ENCODE assay signal across 8 cellular contexts in genomic region chr15:77633134-77633912, GRCh38.
DNase-seq lines count a peak whose midpoint lies in the region; ATAC-seq and TF ChIP-seq lines count a peak whose summit lies in the region.

No MANE protein-coding gene starts in this region.

- peak; percentile 99 for TF ChIP-seq CTCF in choroid plexus epithelial cell (conservative IDR thresholded peaks at IDR 0.05; ENCODE audit: low read depth, low read length)

- peak; percentile 68 for DNase-seq in NCI-H2171 treated with DMSO at 0.1 percent for 48 hours (lab: John Stamatoyannopoulos, UW)
- peak; percentile 82 for DNase-seq in activated CD4-positive, CD25-positive, alpha-beta regulatory T cell treated with anti-CD3 and anti-CD28 coated beads, Interleukin-2, amount 50 U/mL, for 72 hours
- peak; percentile 85 for DNase-seq in choroid plexus epithelial cell (ENCODE audit: low read depth)
- DNase-seq in kidney tubule cell (ENCODE audit: low spot score), result peak; percentile 82
- peak; percentile 85 for DNase-seq in stimulated activated CD4-positive, alpha-beta T cell treated with anti-CD3 and anti-CD28 coated beads, Interleukin-15, amount 100 ng/mL, for 24 hours

- ATAC-seq in HG02678 (IDR thresholded peaks at IDR 0.05; ENCODE audit: unreplicated experiment) (peak; percentile 85), HG03135 (IDR thresholded peaks at IDR 0.05; ENCODE audit: unreplicated experiment) (no peak)

- peak overlapping the region; percentile 12; the same call in 1 of the 2 replicates for H3K4me3 ChIP-seq in GM08714 (ENCODE audit: low read length)
- H3K4me3 ChIP-seq in choroid plexus epithelial cell (ENCODE audit: low read depth, low read length), result peak overlapping the region; percentile 44
